1 cellular context compared by ENCODE assay signal in genomic region chr7:44847920-44848634, GRCh38.
A peak's percentile ranks its signal among the peaks of the same experiment; 100 is the strongest.
TF ChIP-seq lines count a peak whose summit lies in the region.

H2AZ2 (minus strand) TSS chr7:44848087; CDS start chr7:44847971, 116 bp downstream.

TF ChIP-seq in K562, 482 proteins besides CTCF, POLR2A, EP300 and RAD21 (continued from another document and continues in another):
- TF ChIP-seq ZNF609 (CRISPR knock-in tag; IDR thresholded peaks at IDR 0.05; ENCODE audit: borderline replicate concordance), result no peak
- TF ChIP-seq CXXC5 (CRISPR knock-in tag; IDR thresholded peaks at IDR 0.05), result peak; percentile 99
- peak; percentile 11; the same call in 1 of the 2 replicates for TF ChIP-seq ZBTB7A (IDR thresholded peaks at IDR 0.05; ENCODE audit: borderline replicate concordance, control insufficient read depth, low read depth, low read length)
- no peak for TF ChIP-seq BCL6 (CRISPR knock-in tag; IDR thresholded peaks at IDR 0.05)
- TF ChIP-seq ZNF263 (CRISPR knock-in tag; IDR thresholded peaks at IDR 0.05; ENCODE audit: borderline replicate concordance), result peak; percentile 40; the same call in 1 of the 2 replicates
- TF ChIP-seq RBBP5 (IDR thresholded peaks at IDR 0.05; ENCODE audit: borderline replicate concordance, insufficient read depth, low read length, poor library complexity, severe bottlenecking), result peak; percentile 20
- TF ChIP-seq ZNF140 (CRISPR knock-in tag; IDR thresholded peaks at IDR 0.05), result no peak
- no peak for TF ChIP-seq RHOXF2B (CRISPR knock-in tag; conservative IDR thresholded peaks at IDR 0.05)
- TF ChIP-seq MED1 (CRISPR knock-in tag; IDR thresholded peaks at IDR 0.05; ENCODE audit: borderline replicate concordance), result no peak
- no peak for TF ChIP-seq NR2C2 (CRISPR knock-in tag; IDR thresholded peaks at IDR 0.05)
- TF ChIP-seq NR2C2 (tag; IDR thresholded peaks at IDR 0.05), result 0 out of 2 replicates have a peak, but pooled peaks have one; percentile 0
- no peak for TF ChIP-seq TRIM25 (IDR thresholded peaks at IDR 0.05; ENCODE audit: borderline replicate concordance)
- no peak for TF ChIP-seq ZNF707 (CRISPR knock-in tag; conservative IDR thresholded peaks at IDR 0.05)
- TF ChIP-seq TGIF2 (CRISPR knock-in tag; IDR thresholded peaks at IDR 0.05), result no peak
- TF ChIP-seq ZKSCAN8 (CRISPR knock-in tag; IDR thresholded peaks at IDR 0.05), result no peak
- no peak for TF ChIP-seq ZC3H4 (CRISPR knock-in tag; IDR thresholded peaks at IDR 0.05; ENCODE audit: borderline replicate concordance)
- TF ChIP-seq TRIM28 (IDR thresholded peaks at IDR 0.05), result no peak
- peak; percentile 52; the same call in 1 of the 2 replicates for TF ChIP-seq ELF4 (CRISPR knock-in tag; IDR thresholded peaks at IDR 0.05)
- TF ChIP-seq BRD4 (IDR thresholded peaks at IDR 0.05), result 0 out of 2 replicates have a peak, but pooled peaks have one; percentile 92
- peak; percentile 62 to 74; a peak in 3 of 4 replicates for TF ChIP-seq FOXK2 (conservative IDR thresholded peaks at IDR 0.05 in 1 of 2, IDR thresholded peaks at IDR 0.05 in 1 of 2; ENCODE audit: low read depth in 2 of 2)
- no peak for TF ChIP-seq CHD7 (IDR thresholded peaks at IDR 0.05; ENCODE audit: low read depth, low read length)
- TF ChIP-seq ZNF175 (CRISPR knock-in tag; IDR thresholded peaks at IDR 0.05; ENCODE audit: low read depth), result no peak
- TF ChIP-seq IRF2 (CRISPR knock-in tag; IDR thresholded peaks at IDR 0.05), result no peak
- peak; percentile 90; the same call in 1 of the 2 replicates for TF ChIP-seq GTF2E2 (tag; IDR thresholded peaks at IDR 0.05)
- no peak for TF ChIP-seq PRDM10 (IDR thresholded peaks at IDR 0.05; ENCODE audit: partially characterized antibody)
- TF ChIP-seq POLR2AphosphoS2 (IDR thresholded peaks at IDR 0.05; ENCODE audit: low read length), result peak; percentile 84; the same call in 1 of the 2 replicates
- no peak for TF ChIP-seq HIVEP1 (CRISPR knock-in tag; IDR thresholded peaks at IDR 0.05)
- TF ChIP-seq GTF2B (IDR thresholded peaks at IDR 0.05; ENCODE audit: extremely low read depth, insufficient read length), result peak; percentile 65
- no peak for TF ChIP-seq ZC3H8 (IDR thresholded peaks at IDR 0.05)
- no peak for TF ChIP-seq ZNF583 (CRISPR knock-in tag; IDR thresholded peaks at IDR 0.05)
- peak; percentile 88 for TF ChIP-seq ERF (CRISPR knock-in tag; IDR thresholded peaks at IDR 0.05)
